ENCODE assay signal across 8 cellular contexts in genomic region chr3:90182291-90182976, GRCh38.
A peak's percentile ranks its signal among the peaks of the same experiment; 100 is the strongest.
DNase-seq lines count a peak whose midpoint lies in the region; ATAC-seq and TF ChIP-seq lines count a peak whose summit lies in the region.
"Not testable (repeated sequence)": the region's sequence is repeated elsewhere in the genome, so short reads cannot be mapped to it uniquely, and the experiment has no call there.

No MANE protein-coding gene starts in this region.

- TF ChIP-seq POLR2A in GM18505 (IDR thresholded peaks at IDR 0.05; ENCODE audit: borderline replicate concordance, extremely low read depth, insufficient read depth, insufficient read length): not testable (repeated sequence)

- intact Hi-C loops in A673 (cut with micrococcal nuclease; ENCODE audit: unreplicated experiment): loop anchor here (5.0 kb wide), 3 partner anchors 90 to 1980 kb away; no protein-coding TSS in a partner anchor
- intact Hi-C loops in left cardiac atrium (cut with DNase I): loop anchor here in 1 of 2 donors (10.0 kb wide), 1 partner anchor 1978 kb away; no protein-coding TSS in a partner anchor

- H2AFZ ChIP-seq in osteoblast (ENCODE audit: low read length): peak overlapping the region; percentile 94

- TF ChIP-seq CTCF in A673 (conservative IDR thresholded peaks at IDR 0.05; ENCODE audit: low read depth, low read length) (peak; percentile 56), HFFc6 (IDR thresholded peaks at IDR 0.05) (peak; percentile 77), brain (conservative IDR thresholded peaks at IDR 0.05) (peak; percentile 69 to 72), osteoblast (IDR thresholded peaks at IDR 0.05; ENCODE audit: extremely low read depth, low read depth, low read length) (peak; percentile 49)

- not testable (repeated sequence) for BruUV-seq in A673 (replicated peaks; lab: Mats Ljungman, UMichigan)

- not testable (repeated sequence) for H3K9me3 Mint-ChIP-seq in HFFc6, brain

- H3K36me3 Mint-ChIP-seq in HFFc6 (ENCODE audit: low read depth); brain: not testable (repeated sequence)

- H3K4me3 Mint-ChIP-seq in HFFc6: peak overlapping the region; percentile 85
- H3K4me3 Mint-ChIP-seq in brain: peak overlapping the region; percentile 78 to 83 (median 82)

- H3K27me3 ChIP-seq in A673 (replicated peaks; ENCODE audit: insufficient read depth, low read depth, low read length, poor library complexity); osteoblast (ENCODE audit: insufficient read depth, low read length): not testable (repeated sequence)

- peak; percentile 92 for ATAC-seq in GM18505 (IDR thresholded peaks at IDR 0.05; ENCODE audit: unreplicated experiment)
- peak; percentile 65 to 71 for ATAC-seq in left cardiac atrium

- CTCF ChIA-PET in A673 (lab: Charles Lee): not testable (repeated sequence)

- H3K4me1 ChIP-seq in A673 (ENCODE audit: insufficient read depth, low read length, poor library complexity, severe bottlenecking): peaks cover 24% of the 10 kb centered on the region
- H3K4me1 ChIP-seq in osteoblast (ENCODE audit: insufficient read depth, low read length): not testable (repeated sequence)

- DNase-seq in A673 (ENCODE audit: low spot score) (peak; percentile 66), HFFc6 (peak; percentile 24), Kasumi-1 (lab: John Stamatoyannopoulos, UW) (peak; percentile 34 to 47), RKO (ENCODE audit: low spot score) (peak; percentile 73), left cardiac atrium (peak; percentile 24), osteoblast (ENCODE audit: insufficient read length, low spot score, missing footprints) (peak; percentile 11)

- not testable (repeated sequence) for H3K4me1 Mint-ChIP-seq in HFFc6 (ENCODE audit: low read depth); brain

- peak overlapping the region; percentile 28 for H3K4me3 ChIP-seq in A673 (ENCODE audit: low read depth, low read length, poor library complexity, severe bottlenecking)
- H3K4me3 ChIP-seq in osteoblast (ENCODE audit: insufficient read depth, low read length): peak overlapping the region; percentile 61

- not testable (repeated sequence) for H3K27ac ChIP-seq in A673 (ENCODE audit: low read depth, low read length, poor library complexity, severe bottlenecking); osteoblast (ENCODE audit: low read depth, low read length)

- H3K9me3 ChIP-seq in A673 (ENCODE audit: low read depth, low read length, poor library complexity, severe bottlenecking); osteoblast (ENCODE audit: low read depth, low read length): not testable (repeated sequence)

- not testable (repeated sequence) for H3K79me2 ChIP-seq in osteoblast (ENCODE audit: insufficient read depth, low read length)

- not testable (repeated sequence) for H3K27me3 Mint-ChIP-seq in HFFc6 (ENCODE audit: insufficient read depth); brain

- peak overlapping the region; percentile 81 for H3K4me2 ChIP-seq in osteoblast (ENCODE audit: insufficient read depth, low read length)

- not testable (repeated sequence) for H3K36me3 ChIP-seq in A673 (ENCODE audit: insufficient read depth, low read length, poor library complexity, severe bottlenecking); osteoblast (ENCODE audit: insufficient read depth, low read length)

- POLR2A ChIA-PET in A673 (lab: Charles Lee; ENCODE audit: low non-redundant PET): not testable (repeated sequence)

- not testable (repeated sequence) for H3K27ac Mint-ChIP-seq in HFFc6
- H3K27ac Mint-ChIP-seq in brain: peak overlapping the region in 2 of 5 experiments; percentile 70 to 79

- H4K20me1 ChIP-seq in osteoblast (ENCODE audit: insufficient read depth, low read length): not testable (repeated sequence)

Comparison
In these comparisons a context has a peak if more than half of its experiments do, and no peak if none do; other contexts are left out.
1. DNase-seq: peak in every context shown above with its lines; median percentile 73 in RKO; 66 in A673; 40 in Kasumi-1; 24 in HFFc6; 24 in left cardiac atrium; 11 in osteoblast.